In the genomic region with DNA sequence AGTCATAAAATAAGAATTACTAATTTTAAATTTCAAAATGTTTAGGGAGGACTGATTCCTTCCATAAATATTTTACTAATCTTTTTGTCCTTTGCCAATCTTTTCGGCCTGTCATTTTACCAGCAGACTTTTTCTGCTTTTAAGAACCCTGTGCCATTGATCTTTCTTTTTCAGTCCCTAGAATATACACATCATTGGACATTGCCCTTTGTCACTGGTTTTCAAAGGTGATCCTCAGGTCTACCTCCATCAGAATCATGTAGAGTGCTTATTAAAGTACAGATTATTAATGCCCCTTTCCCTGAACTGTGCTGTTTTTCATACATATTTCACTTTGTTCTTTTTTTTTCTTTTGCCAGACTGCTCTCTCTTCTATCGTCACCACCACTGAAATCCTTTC, we compare ENCODE assay signal across 28 cellular contexts.
"Had no signal": no experiment of that assay in that cellular context is flagged by ENCODE, and none has a peak within 500 bp of the region (broad histone marks: within the 10 kb centered on the region; RNA-seq: fewer than 3 reads in every experiment).

No MANE protein-coding gene starts in this region.

- H3K27me3 Mint-ChIP-seq: dendritic cell treated with granulocyte-macrophage colony-stimulating factor and Interleukin-4, amounts not matched to agents 40 ng/mL and 50 ng/mL, for 4 days; naive thymus-derived CD4-positive, alpha-beta T cell; stimulated activated naive CD8-positive, alpha-beta T cell treated with anti-CD3 and anti-CD28 coated beads, Interleukin-15, amount 100 ng/mL, for 72 hours had no signal

- DNase-seq: colonic mucosa; effector CD8-positive, alpha-beta T cell; foreskin keratinocyte; heart left ventricle; left cardiac atrium; left ventricle myocardium inferior; lower lobe of right lung; mucosa of descending colon; naive thymus-derived CD4-positive, alpha-beta T cell; nephron progenitor cell; nucleus accumbens; sigmoid colon; spleen; stimulated activated CD4-positive, alpha-beta T cell treated with anti-CD3 and anti-CD28 coated beads, Interleukin-4, amount 100 ng/mL, for 4 hours; stimulated activated naive CD4-positive, alpha-beta T cell; stimulated activated naive CD8-positive, alpha-beta T cell treated with anti-CD3 and anti-CD28 coated beads, Interleukin-15, amount 100 ng/mL, for 72 hours; transverse colon; upper lobe of right lung; uterus had no signal

- H3K4me3 Mint-ChIP-seq: dendritic cell treated with granulocyte-macrophage colony-stimulating factor and Interleukin-4, amounts not matched to agents 40 ng/mL and 50 ng/mL, for 4 days; mesothelial cell of epicardium; nephron progenitor cell; stimulated activated naive CD8-positive, alpha-beta T cell treated with anti-CD3 and anti-CD28 coated beads, Interleukin-15, amount 100 ng/mL, for 72 hours had no signal

- FAIRE-seq: endothelial cell of umbilical vein had no signal

- H2AFZ ChIP-seq: hepatocyte had no signal

- H3K27ac ChIP-seq: colonic mucosa, esophagus muscularis mucosa, foreskin keratinocyte, gastroesophageal sphincter, heart left ventricle, hepatocyte, left ventricle myocardium inferior, lower lobe of right lung, prostate gland, right atrium auricular region, sigmoid colon, spleen, suprapubic skin, transverse colon, upper lobe of right lung, uterus had no signal

- ATAC-seq: foreskin keratinocyte; gastroesophageal sphincter; heart left ventricle; left cardiac atrium; lower lobe of right lung; mucosa of descending colon; naive thymus-derived CD4-positive, alpha-beta T cell; stimulated activated naive CD8-positive, alpha-beta T cell treated with anti-CD3 and anti-CD28 coated beads, Interleukin-15, amount 100 ng/mL, for 72 hours; upper lobe of right lung had no signal

- H3K9me3 Mint-ChIP-seq: dendritic cell treated with granulocyte-macrophage colony-stimulating factor and Interleukin-4, amounts not matched to agents 40 ng/mL and 50 ng/mL, for 4 days; mesothelial cell of epicardium; naive thymus-derived CD4-positive, alpha-beta T cell; nephron progenitor cell; stimulated activated naive CD8-positive, alpha-beta T cell treated with anti-CD3 and anti-CD28 coated beads, Interleukin-15, amount 100 ng/mL, for 72 hours had no signal

- H3K9me3 ChIP-seq: colonic mucosa, esophagus muscularis mucosa, gastroesophageal sphincter, heart left ventricle, left ventricle myocardium inferior, lower lobe of right lung, mucosa of descending colon, prostate gland, right atrium auricular region, sigmoid colon, spleen, suprapubic skin, transverse colon, upper lobe of right lung, uterus had no signal

- H3K27ac Mint-ChIP-seq: dendritic cell treated with granulocyte-macrophage colony-stimulating factor and Interleukin-4, amounts not matched to agents 40 ng/mL and 50 ng/mL, for 4 days; mesothelial cell of epicardium; nephron progenitor cell; stimulated activated naive CD8-positive, alpha-beta T cell treated with anti-CD3 and anti-CD28 coated beads, Interleukin-15, amount 100 ng/mL, for 72 hours had no signal

- H3K27me3 ChIP-seq: colonic mucosa, esophagus muscularis mucosa, foreskin keratinocyte, gastroesophageal sphincter, heart left ventricle, hepatocyte, right atrium auricular region, sigmoid colon, spleen, suprapubic skin, transverse colon, upper lobe of right lung, uterus had no signal

- H3K4me2 ChIP-seq: hepatocyte had no signal

- H3K36me3 ChIP-seq: colonic mucosa, esophagus muscularis mucosa, gastroesophageal sphincter, left ventricle myocardium inferior, lower lobe of right lung, prostate gland, right atrium auricular region, sigmoid colon, suprapubic skin, transverse colon, upper lobe of right lung, uterus had no signal

- H3K4me1 ChIP-seq: colonic mucosa, foreskin keratinocyte, prostate gland, uterus had no signal

- H3K36me3 Mint-ChIP-seq: mesothelial cell of epicardium had no signal

- H3K4me3 ChIP-seq: colonic mucosa, esophagus muscularis mucosa, gastroesophageal sphincter, heart left ventricle, hepatocyte, left ventricle myocardium inferior, lower lobe of right lung, mucosa of descending colon, prostate gland, right atrium auricular region, sigmoid colon, spleen, suprapubic skin, transverse colon, upper lobe of right lung, uterus had no signal
